Comparison of ENCODE assay signal across 1 cellular context in the genomic region with DNA sequence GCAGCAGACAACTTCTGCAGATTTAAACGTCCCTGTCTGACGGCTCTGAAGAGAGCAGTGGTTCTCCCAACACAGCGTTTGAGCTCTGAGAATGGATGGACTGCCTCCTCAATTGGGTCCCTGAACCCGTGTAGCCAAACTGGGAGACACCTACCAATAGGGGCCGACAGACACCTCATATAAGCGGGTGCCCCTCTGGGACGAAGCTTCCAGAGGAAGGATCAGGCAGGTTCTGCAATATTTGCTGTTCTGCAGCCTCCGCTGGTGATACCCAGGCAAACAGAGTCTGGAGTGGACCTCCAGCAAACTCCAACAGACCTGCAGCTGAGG.
TF ChIP-seq lines count a peak whose summit lies in the region.

No MANE protein-coding gene starts in this region.

TF ChIP-seq in K562, 482 proteins besides CTCF, POLR2A, EP300 and RAD21 (continued from another document):
- TF ChIP-seq, protein P1, sequence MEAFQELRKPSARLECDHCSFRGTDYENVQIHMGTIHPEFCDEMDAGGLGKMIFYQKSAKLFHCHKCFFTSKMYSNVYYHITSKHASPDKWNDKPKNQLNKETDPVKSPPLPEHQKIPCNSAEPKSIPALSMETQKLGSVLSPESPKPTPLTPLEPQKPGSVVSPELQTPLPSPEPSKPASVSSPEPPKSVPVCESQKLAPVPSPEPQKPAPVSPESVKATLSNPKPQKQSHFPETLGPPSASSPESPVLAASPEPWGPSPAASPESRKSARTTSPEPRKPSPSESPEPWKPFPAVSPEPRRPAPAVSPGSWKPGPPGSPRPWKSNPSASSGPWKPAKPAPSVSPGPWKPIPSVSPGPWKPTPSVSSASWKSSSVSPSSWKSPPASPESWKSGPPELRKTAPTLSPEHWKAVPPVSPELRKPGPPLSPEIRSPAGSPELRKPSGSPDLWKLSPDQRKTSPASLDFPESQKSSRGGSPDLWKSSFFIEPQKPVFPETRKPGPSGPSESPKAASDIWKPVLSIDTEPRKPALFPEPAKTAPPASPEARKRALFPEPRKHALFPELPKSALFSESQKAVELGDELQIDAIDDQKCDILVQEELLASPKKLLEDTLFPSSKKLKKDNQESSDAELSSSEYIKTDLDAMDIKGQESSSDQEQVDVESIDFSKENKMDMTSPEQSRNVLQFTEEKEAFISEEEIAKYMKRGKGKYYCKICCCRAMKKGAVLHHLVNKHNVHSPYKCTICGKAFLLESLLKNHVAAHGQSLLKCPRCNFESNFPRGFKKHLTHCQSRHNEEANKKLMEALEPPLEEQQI (IDR thresholded peaks at IDR 0.05): peak; percentile 7; the same call in 1 of the 2 replicates
- TF ChIP-seq, protein P2, sequence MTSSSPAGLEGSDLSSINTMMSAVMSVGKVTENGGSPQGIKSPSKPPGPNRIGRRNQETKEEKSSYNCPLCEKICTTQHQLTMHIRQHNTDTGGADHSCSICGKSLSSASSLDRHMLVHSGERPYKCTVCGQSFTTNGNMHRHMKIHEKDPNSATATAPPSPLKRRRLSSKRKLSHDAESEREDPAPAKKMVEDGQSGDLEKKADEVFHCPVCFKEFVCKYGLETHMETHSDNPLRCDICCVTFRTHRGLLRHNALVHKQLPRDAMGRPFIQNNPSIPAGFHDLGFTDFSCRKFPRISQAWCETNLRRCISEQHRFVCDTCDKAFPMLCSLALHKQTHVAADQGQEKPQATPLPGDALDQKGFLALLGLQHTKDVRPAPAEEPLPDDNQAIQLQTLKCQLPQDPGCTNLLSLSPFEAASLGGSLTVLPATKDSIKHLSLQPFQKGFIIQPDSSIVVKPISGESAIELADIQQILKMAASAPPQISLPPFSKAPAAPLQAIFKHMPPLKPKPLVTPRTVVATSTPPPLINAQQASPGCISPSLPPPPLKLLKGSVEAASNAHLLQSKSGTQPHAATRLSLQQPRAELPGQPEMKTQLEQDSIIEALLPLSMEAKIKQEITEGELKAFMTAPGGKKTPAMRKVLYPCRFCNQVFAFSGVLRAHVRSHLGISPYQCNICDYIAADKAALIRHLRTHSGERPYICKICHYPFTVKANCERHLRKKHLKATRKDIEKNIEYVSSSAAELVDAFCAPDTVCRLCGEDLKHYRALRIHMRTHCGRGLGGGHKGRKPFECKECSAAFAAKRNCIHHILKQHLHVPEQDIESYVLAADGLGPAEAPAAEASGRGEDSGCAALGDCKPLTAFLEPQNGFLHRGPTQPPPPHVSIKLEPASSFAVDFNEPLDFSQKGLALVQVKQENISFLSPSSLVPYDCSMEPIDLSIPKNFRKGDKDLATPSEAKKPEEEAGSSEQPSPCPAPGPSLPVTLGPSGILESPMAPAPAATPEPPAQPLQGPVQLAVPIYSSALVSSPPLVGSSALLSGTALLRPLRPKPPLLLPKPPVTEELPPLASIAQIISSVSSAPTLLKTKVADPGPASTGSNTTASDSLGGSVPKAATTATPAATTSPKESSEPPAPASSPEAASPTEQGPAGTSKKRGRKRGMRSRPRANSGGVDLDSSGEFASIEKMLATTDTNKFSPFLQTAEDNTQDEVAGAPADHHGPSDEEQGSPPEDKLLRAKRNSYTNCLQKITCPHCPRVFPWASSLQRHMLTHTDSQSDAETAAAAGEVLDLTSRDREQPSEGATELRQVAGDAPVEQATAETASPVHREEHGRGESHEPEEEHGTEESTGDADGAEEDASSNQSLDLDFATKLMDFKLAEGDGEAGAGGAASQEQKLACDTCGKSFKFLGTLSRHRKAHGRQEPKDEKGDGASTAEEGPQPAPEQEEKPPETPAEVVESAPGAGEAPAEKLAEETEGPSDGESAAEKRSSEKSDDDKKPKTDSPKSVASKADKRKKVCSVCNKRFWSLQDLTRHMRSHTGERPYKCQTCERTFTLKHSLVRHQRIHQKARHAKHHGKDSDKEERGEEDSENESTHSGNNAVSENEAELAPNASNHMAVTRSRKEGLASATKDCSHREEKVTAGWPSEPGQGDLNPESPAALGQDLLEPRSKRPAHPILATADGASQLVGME (CRISPR knock-in tag; IDR thresholded peaks at IDR 0.05): 0 out of 2 replicates have a peak, but pooled peaks have one; percentile 9
